In the genomic region with DNA sequence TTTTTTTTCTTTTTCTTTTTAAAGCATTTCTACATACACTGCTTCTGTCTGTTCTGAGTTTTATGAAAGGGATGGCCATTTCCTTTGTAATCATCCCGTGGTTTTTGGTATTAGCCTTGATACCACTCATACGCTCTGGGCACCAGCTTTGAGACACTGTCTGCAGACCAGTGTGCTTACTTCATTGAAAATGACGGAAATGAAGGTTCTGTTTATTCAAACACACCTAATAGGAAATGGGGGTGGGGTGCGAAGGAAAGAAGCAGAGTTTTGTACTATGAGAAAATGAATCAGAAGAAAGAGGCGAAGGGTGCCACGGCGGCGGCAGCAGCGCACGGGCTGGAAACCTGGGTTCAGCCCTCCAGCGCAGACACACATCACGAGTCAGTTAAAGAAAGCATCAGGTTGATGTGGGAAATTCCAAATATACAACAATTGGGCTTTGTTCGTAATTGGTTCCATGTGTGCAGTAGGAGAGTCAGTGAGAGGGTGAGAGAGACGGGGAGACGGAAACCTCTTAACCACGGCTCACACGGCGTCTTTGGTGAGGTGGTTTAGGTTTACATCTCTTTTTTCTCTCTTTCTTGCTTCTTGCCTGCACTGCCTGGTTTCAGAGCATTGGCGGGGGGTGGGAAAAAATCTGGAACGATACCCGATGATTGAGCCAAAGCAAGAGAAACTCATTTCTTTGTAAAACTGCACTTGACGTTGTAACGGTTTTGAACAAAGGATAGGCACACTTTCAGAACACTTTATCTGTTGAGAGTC, we compare ENCODE assay signal across 1 cellular context.
TF ChIP-seq lines count a peak whose summit lies in the region.

No MANE protein-coding gene starts in this region.

TF ChIP-seq in HepG2, 621 proteins besides CTCF, POLR2A, EP300 and RAD21 (continued from another document):
- TF ChIP-seq, protein P1, sequence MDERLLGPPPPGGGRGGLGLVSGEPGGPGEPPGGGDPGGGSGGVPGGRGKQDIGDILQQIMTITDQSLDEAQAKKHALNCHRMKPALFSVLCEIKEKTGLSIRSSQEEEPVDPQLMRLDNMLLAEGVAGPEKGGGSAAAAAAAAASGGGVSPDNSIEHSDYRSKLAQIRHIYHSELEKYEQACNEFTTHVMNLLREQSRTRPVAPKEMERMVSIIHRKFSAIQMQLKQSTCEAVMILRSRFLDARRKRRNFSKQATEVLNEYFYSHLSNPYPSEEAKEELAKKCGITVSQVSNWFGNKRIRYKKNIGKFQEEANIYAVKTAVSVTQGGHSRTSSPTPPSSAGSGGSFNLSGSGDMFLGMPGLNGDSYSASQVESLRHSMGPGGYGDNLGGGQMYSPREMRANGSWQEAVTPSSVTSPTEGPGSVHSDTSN (CRISPR knock-in tag; IDR thresholded peaks at IDR 0.05), result no peak
- TF ChIP-seq TAF15 (IDR thresholded peaks at IDR 0.05; ENCODE audit: low read depth, low read length, poor library complexity, severe bottlenecking), result no peak
- TF ChIP-seq, protein P2, sequence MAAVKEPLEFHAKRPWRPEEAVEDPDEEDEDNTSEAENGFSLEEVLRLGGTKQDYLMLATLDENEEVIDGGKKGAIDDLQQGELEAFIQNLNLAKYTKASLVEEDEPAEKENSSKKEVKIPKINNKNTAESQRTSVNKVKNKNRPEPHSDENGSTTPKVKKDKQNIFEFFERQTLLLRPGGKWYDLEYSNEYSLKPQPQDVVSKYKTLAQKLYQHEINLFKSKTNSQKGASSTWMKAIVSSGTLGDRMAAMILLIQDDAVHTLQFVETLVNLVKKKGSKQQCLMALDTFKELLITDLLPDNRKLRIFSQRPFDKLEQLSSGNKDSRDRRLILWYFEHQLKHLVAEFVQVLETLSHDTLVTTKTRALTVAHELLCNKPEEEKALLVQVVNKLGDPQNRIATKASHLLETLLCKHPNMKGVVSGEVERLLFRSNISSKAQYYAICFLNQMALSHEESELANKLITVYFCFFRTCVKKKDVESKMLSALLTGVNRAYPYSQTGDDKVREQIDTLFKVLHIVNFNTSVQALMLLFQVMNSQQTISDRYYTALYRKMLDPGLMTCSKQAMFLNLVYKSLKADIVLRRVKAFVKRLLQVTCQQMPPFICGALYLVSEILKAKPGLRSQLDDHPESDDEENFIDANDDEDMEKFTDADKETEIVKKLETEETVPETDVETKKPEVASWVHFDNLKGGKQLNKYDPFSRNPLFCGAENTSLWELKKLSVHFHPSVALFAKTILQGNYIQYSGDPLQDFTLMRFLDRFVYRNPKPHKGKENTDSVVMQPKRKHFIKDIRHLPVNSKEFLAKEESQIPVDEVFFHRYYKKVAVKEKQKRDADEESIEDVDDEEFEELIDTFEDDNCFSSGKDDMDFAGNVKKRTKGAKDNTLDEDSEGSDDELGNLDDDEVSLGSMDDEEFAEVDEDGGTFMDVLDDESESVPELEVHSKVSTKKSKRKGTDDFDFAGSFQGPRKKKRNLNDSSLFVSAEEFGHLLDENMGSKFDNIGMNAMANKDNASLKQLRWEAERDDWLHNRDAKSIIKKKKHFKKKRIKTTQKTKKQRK (IDR thresholded peaks at IDR 0.05; ENCODE audit: low read length), result no peak
- TF ChIP-seq ZNF768 (CRISPR knock-in tag; IDR thresholded peaks at IDR 0.05), result no peak
- TF ChIP-seq ZSCAN12 (CRISPR knock-in tag; IDR thresholded peaks at IDR 0.05), result no peak
- no peak for TF ChIP-seq ISL2 (CRISPR knock-in tag; IDR thresholded peaks at IDR 0.05)
- TF ChIP-seq ATF1 (CRISPR knock-in tag; IDR thresholded peaks at IDR 0.05), result no peak
- no peak for TF ChIP-seq ZNF747 (CRISPR knock-in tag; IDR thresholded peaks at IDR 0.05; ENCODE audit: borderline replicate concordance)
- no peak for TF ChIP-seq CBX5 (CRISPR knock-in tag; IDR thresholded peaks at IDR 0.05; ENCODE audit: borderline replicate concordance)
- no peak for TF ChIP-seq CREB1 (IDR thresholded peaks at IDR 0.05)
- TF ChIP-seq CREB1 (CRISPR knock-in tag; IDR thresholded peaks at IDR 0.05), result no peak
- no peak for TF ChIP-seq ZBTB20 (CRISPR knock-in tag; IDR thresholded peaks at IDR 0.05; ENCODE audit: borderline replicate concordance, low read depth)
- no peak for TF ChIP-seq MAF1 (CRISPR knock-in tag; IDR thresholded peaks at IDR 0.05; ENCODE audit: borderline replicate concordance)
- TF ChIP-seq ZNF274 (CRISPR knock-in tag; IDR thresholded peaks at IDR 0.05), result no peak
